1 cellular context compared by ENCODE assay signal in genomic region chr16:57600048-57600835, GRCh38.
A peak's percentile ranks its signal among the peaks of the same experiment; 100 is the strongest.
TF ChIP-seq lines count a peak whose summit lies in the region.

No MANE protein-coding gene starts in this region.

TF ChIP-seq in HepG2, 621 proteins besides CTCF, POLR2A, EP300 and RAD21 (continued from another document and continues in another):
- TF ChIP-seq MYPOP (CRISPR knock-in tag; IDR thresholded peaks at IDR 0.05) (no peak), ZNF407 (CRISPR knock-in tag; IDR thresholded peaks at IDR 0.05; ENCODE audit: not compliant biosample characterization) (peak; percentile 55), JUNB (CRISPR knock-in tag; IDR thresholded peaks at IDR 0.05; ENCODE audit: borderline replicate concordance) (no peak), PATZ1 (CRISPR knock-in tag; IDR thresholded peaks at IDR 0.05) (peak; percentile 46; the same call in 1 of the 2 replicates), GFI1 (CRISPR knock-in tag; IDR thresholded peaks at IDR 0.05; ENCODE audit: borderline replicate concordance) (no peak), KDM3A (CRISPR knock-in tag; IDR thresholded peaks at IDR 0.05; ENCODE audit: low read depth) (peak; percentile 49; the same call in 1 of the 2 replicates), TGIF2 (CRISPR knock-in tag; IDR thresholded peaks at IDR 0.05) (no peak), NCOA2 (CRISPR knock-in tag; IDR thresholded peaks at IDR 0.05) (0 out of 2 replicates have a peak, but pooled peaks have one; percentile 31), TAF1 (CRISPR knock-in tag; IDR thresholded peaks at IDR 0.05) (no peak), ZNF800 (CRISPR knock-in tag; IDR thresholded peaks at IDR 0.05) (0 out of 2 replicates have a peak, but pooled peaks have one; percentile 14), EZH2 (conservative IDR thresholded peaks at IDR 0.05; ENCODE audit: low read depth, low read length) (no peak), CENPT (CRISPR knock-in tag; IDR thresholded peaks at IDR 0.05; ENCODE audit: low read depth) (no peak), GZF1 (CRISPR knock-in tag; IDR thresholded peaks at IDR 0.05) (no peak), FOXK1 (CRISPR knock-in tag; IDR thresholded peaks at IDR 0.05; ENCODE audit: borderline replicate concordance, low read depth) (no peak), ZNF556 (CRISPR knock-in tag; IDR thresholded peaks at IDR 0.05; ENCODE audit: borderline replicate concordance) (no peak), MXI1 (IDR thresholded peaks at IDR 0.05; ENCODE audit: borderline replicate concordance, low read depth, low read length) (peak; percentile 54; the same call in 2 of the 3 replicates), IKZF1 (IDR thresholded peaks at IDR 0.05) (no peak), MLXIP (CRISPR knock-in tag; IDR thresholded peaks at IDR 0.05; ENCODE audit: borderline replicate concordance) (no peak), KDM5B (CRISPR knock-in tag; IDR thresholded peaks at IDR 0.05; ENCODE audit: borderline replicate concordance) (peak; percentile 72), MIER3 (CRISPR knock-in tag; IDR thresholded peaks at IDR 0.05; ENCODE audit: borderline replicate concordance) (peak; percentile 73; the same call in 1 of the 2 replicates), ZFP90 (CRISPR knock-in tag; IDR thresholded peaks at IDR 0.05; ENCODE audit: borderline replicate concordance) (no peak; the same call in 1 of the 2 replicates), MIER2 (CRISPR knock-in tag; IDR thresholded peaks at IDR 0.05) (no peak; the same call in 1 of the 2 replicates), NFE2L2 (IDR thresholded peaks at IDR 0.05; ENCODE audit: low read length) (no peak), ZNF672 (CRISPR knock-in tag; IDR thresholded peaks at IDR 0.05) (no peak), ZNF577 (CRISPR knock-in tag; IDR thresholded peaks at IDR 0.05; ENCODE audit: borderline replicate concordance, low read depth) (no peak)
- TF ChIP-seq, protein P1, sequence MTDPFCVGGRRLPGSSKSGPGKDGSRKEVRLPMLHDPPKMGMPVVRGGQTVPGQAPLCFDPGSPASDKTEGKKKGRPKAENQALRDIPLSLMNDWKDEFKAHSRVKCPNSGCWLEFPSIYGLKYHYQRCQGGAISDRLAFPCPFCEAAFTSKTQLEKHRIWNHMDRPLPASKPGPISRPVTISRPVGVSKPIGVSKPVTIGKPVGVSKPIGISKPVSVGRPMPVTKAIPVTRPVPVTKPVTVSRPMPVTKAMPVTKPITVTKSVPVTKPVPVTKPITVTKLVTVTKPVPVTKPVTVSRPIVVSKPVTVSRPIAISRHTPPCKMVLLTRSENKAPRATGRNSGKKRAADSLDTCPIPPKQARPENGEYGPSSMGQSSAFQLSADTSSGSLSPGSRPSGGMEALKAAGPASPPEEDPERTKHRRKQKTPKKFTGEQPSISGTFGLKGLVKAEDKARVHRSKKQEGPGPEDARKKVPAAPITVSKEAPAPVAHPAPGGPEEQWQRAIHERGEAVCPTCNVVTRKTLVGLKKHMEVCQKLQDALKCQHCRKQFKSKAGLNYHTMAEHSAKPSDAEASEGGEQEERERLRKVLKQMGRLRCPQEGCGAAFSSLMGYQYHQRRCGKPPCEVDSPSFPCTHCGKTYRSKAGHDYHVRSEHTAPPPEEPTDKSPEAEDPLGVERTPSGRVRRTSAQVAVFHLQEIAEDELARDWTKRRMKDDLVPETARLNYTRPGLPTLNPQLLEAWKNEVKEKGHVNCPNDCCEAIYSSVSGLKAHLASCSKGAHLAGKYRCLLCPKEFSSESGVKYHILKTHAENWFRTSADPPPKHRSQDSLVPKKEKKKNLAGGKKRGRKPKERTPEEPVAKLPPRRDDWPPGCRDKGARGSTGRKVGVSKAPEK (CRISPR knock-in tag; IDR thresholded peaks at IDR 0.05; ENCODE audit: borderline replicate concordance) = no peak
- TF ChIP-seq, protein P2, sequence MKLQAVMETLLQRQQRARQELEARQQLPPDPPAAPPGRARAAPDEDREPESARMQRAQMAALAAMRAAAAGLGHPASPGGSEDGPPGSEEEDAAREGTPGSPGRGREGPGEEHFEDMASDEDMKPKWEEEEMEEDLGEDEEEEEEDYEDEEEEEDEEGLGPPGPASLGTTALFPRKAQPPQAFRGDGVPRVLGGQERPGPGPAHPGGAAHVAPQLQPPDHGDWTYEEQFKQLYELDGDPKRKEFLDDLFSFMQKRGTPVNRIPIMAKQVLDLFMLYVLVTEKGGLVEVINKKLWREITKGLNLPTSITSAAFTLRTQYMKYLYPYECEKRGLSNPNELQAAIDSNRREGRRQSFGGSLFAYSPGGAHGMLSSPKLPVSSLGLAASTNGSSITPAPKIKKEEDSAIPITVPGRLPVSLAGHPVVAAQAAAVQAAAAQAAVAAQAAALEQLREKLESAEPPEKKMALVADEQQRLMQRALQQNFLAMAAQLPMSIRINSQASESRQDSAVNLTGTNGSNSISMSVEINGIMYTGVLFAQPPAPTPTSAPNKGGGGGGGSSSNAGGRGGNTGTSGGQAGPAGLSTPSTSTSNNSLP (IDR thresholded peaks at IDR 0.05; ENCODE audit: low read depth, low read length) = no peak
- TF ChIP-seq, protein P3, sequence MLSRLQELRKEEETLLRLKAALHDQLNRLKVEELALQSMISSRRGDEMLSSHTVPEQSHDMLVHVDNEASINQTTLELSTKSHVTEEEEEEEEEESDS (CRISPR knock-in tag; IDR thresholded peaks at IDR 0.05; ENCODE audit: borderline replicate concordance) = no peak
